ENCODE assay signal across 23 cellular contexts in genomic region chr1:55317673-55318072, GRCh38.
DNase-seq lines count a peak whose midpoint lies in the region; ATAC-seq, FAIRE-seq and TF ChIP-seq lines count a peak whose summit lies in the region.
"Had no signal": no experiment of that assay in that cellular context is flagged by ENCODE, and none has a peak within 500 bp of the region (broad histone marks: within the 10 kb centered on the region; RNA-seq: fewer than 3 reads in every experiment).

No MANE protein-coding gene starts in this region.

- H3K9me3 ChIP-seq in Loucy (ENCODE audit: insufficient read depth, low read depth, low read length) (no peaks in the 10 kb centered on the region), endodermal cell (ENCODE audit: control insufficient read depth, low read length) (no peaks in the 10 kb centered on the region), small intestine (ENCODE audit: control insufficient read depth, low read depth) (no peaks in the 10 kb centered on the region)
- H3K9me3 ChIP-seq: Peyer's patch, SJCRH30 had no signal

- no peaks in the 10 kb centered on the region for H4K20me1 ChIP-seq in Loucy (ENCODE audit: insufficient read depth, low read length, poor library complexity, severe bottlenecking)

- no peaks in the 10 kb centered on the region for H3F3A ChIP-seq in Loucy (ENCODE audit: low read depth)

- no peaks in the 10 kb centered on the region for H3K36me3 ChIP-seq in Loucy (ENCODE audit: insufficient read depth, low read length)
- H3K36me3 ChIP-seq in endodermal cell (ENCODE audit: control insufficient read depth, insufficient read depth, low read length), result no peaks in the 10 kb centered on the region
- H3K36me3 ChIP-seq in small intestine (ENCODE audit: control insufficient read depth in 2 of 2, insufficient read depth in 2 of 2, low read length in 2 of 2), result no peaks in the 10 kb centered on the region
- H3K36me3 ChIP-seq: Peyer's patch, SJCRH30 had no signal

- 0 out of 2 replicates have a peak overlapping the region, but pooled peaks have one; percentile 68 for H2AFZ ChIP-seq in Loucy (ENCODE audit: low read length)

- no peak overlapping the region for H3K4me3 ChIP-seq in Loucy (ENCODE audit: low read length, poor library complexity, severe bottlenecking)
- H3K4me3 ChIP-seq in endodermal cell (ENCODE audit: low read length), result no peak overlapping the region
- no peak overlapping the region for H3K4me3 ChIP-seq in small intestine (ENCODE audit: low read depth in 1 of 2, low read length in 2 of 2)
- H3K4me3 ChIP-seq: Peyer's patch, SJCRH30 had no signal

- H3K4me3 Mint-ChIP-seq in endodermal cell, result no peak overlapping the region
- H3K4me3 Mint-ChIP-seq in WTC11, result no peak overlapping the region
- H3K4me3 Mint-ChIP-seq: CD8-positive, alpha-beta T cell had no signal

- H3K27me3 Mint-ChIP-seq in endodermal cell (ENCODE audit: insufficient read depth), result peaks cover 3% of the 10 kb centered on the region
- no peaks in the 10 kb centered on the region for H3K27me3 Mint-ChIP-seq in WTC11 (ENCODE audit: low read depth)

- peak; percentile 28 for DNase-seq in HuH-7 (ENCODE audit: low spot score)
- peak; percentile 13 for DNase-seq in endodermal cell
- DNase-seq in small intestine, result peak; percentile 42
- no peak for DNase-seq in medulla oblongata (ENCODE audit: extremely low spot score)
- no peak for DNase-seq in activated CD4-positive, alpha-beta T cell treated with anti-CD3 and anti-CD28 coated beads for 48 hours
- no peak for DNase-seq in WTC11 (ENCODE audit: low spot score)
- DNase-seq: ACHN; Calu3; CD8-positive, alpha-beta T cell; DMS153; HCEC 1CT; MM.1S; NCI-H1048; NCI-H1417 treated with DMSO at 0.1 percent for 48 hours; NCI-H187; NCI-H2227 treated with DMSO at 0.1 percent for 48 hours; NCI-H510A; NCI-H774; Peyer's patch had no signal

- H3K27ac Mint-ChIP-seq in endodermal cell, result no peak overlapping the region
- no peak overlapping the region for H3K27ac Mint-ChIP-seq in WTC11
- H3K27ac Mint-ChIP-seq: CD8-positive, alpha-beta T cell had no signal

- ATAC-seq in WTC11, result no peak
- ATAC-seq: CD8-positive, alpha-beta T cell had no signal

- H3K9me3 Mint-ChIP-seq in endodermal cell, result no peaks in the 10 kb centered on the region
- H3K9me3 Mint-ChIP-seq in WTC11, result no peaks in the 10 kb centered on the region
- H3K9me3 Mint-ChIP-seq: CD8-positive, alpha-beta T cell had no signal

- H3K36me3 Mint-ChIP-seq in endodermal cell (ENCODE audit: low read depth) (no peaks in the 10 kb centered on the region), WTC11 (no peaks in the 10 kb centered on the region)
- H3K36me3 Mint-ChIP-seq: CD8-positive, alpha-beta T cell had no signal

- H3K9me2 ChIP-seq in Loucy (replicated peaks; ENCODE audit: low read depth, low read length), result no peaks in the 10 kb centered on the region

- POLR2A ChIA-PET in WTC11 (lab: Charles Lee), result no interaction called here

- peaks cover 20% of the 10 kb centered on the region for H3K4me1 Mint-ChIP-seq in endodermal cell
- peaks cover 7% of the 10 kb centered on the region for H3K4me1 Mint-ChIP-seq in WTC11

- FAIRE-seq in small intestine (lab: Jason Lieb, UNC), result no peak
- FAIRE-seq: G401.6, GM12892 had no signal

- no peak overlapping the region for H3K27ac ChIP-seq in endodermal cell (ENCODE audit: low read depth, low read length)
- no peak overlapping the region for H3K27ac ChIP-seq in small intestine (ENCODE audit: low read depth in 1 of 2, low read length in 1 of 2)
- H3K27ac ChIP-seq: Peyer's patch, SJCRH30 had no signal

- no peaks in the 10 kb centered on the region for H3K4me1 ChIP-seq in Loucy (ENCODE audit: insufficient read depth, low read length, poor library complexity, severe bottlenecking)
- peaks cover 4% of the 10 kb centered on the region for H3K4me1 ChIP-seq in endodermal cell (ENCODE audit: control insufficient read depth, insufficient read depth, low read length)
- H3K4me1 ChIP-seq in small intestine (ENCODE audit: control insufficient read depth in 2 of 2, insufficient read depth in 1 of 2, low read depth in 1 of 2, low read length in 1 of 2), result no peaks in the 10 kb centered on the region
- H3K4me1 ChIP-seq: Peyer's patch, SJCRH30 had no signal

- H3K9ac ChIP-seq in Loucy (ENCODE audit: low read depth, low read length, poor library complexity, severe bottlenecking) (no peak overlapping the region), endodermal cell (ENCODE audit: extremely low read depth, low read length, poor library complexity, severe bottlenecking) (no peak overlapping the region)

- no peaks in the 10 kb centered on the region for H3K79me2 ChIP-seq in Loucy (ENCODE audit: insufficient read depth, low read length)

- CTCF ChIA-PET in WTC11 (lab: Charles Lee), result interaction anchor here (1.3 to 3.0 kb wide), 5 partner anchors 20 to 174 kb away, joined by 4 to 15 read pairs (median 5); no protein-coding TSS in a partner anchor

- no peak overlapping the region for H3K4me2 ChIP-seq in Loucy (ENCODE audit: low read depth, low read length, poor library complexity, severe bottlenecking)

- TF ChIP-seq CTCF in Loucy (conservative IDR thresholded peaks at IDR 0.05; ENCODE audit: low read length), result no peak
- TF ChIP-seq CTCF in endodermal cell (conservative IDR thresholded peaks at IDR 0.05), result no peak
- TF ChIP-seq CTCF in WTC11 (IDR thresholded peaks at IDR 0.05), result no peak

- 94 to 100% methylated on average over 3 of the region's 3 CpGs for WGBS in endodermal cell (ENCODE audit: insufficient coverage in 1 of 2, insufficient read length in 1 of 2), 2 experiments
- 20 to 56% (median 31%) methylated on average over 3 of the region's 3 CpGs for WGBS in small intestine, 3 donors

- H3K27me3 ChIP-seq in Loucy (ENCODE audit: insufficient read depth, low read length, poor library complexity, severe bottlenecking) (no peaks in the 10 kb centered on the region), endodermal cell (ENCODE audit: control insufficient read depth, insufficient read depth, low read length, poor library complexity, severe bottlenecking) (no peaks in the 10 kb centered on the region), small intestine (ENCODE audit: control insufficient read depth in 2 of 2, insufficient read depth in 2 of 2, low read length in 2 of 2) (no peaks in the 10 kb centered on the region)
- H3K27me3 ChIP-seq: Peyer's patch had no signal

TF ChIP-seq in WTC11, 78 proteins besides CTCF, POLR2A, EP300 and RAD21 (continues in another document):
- no peak for TF ChIP-seq CDX4 (CRISPR knock-in tag; IDR thresholded peaks at IDR 0.05; ENCODE audit: borderline replicate concordance)
- TF ChIP-seq EMX1 (CRISPR knock-in tag; IDR thresholded peaks at IDR 0.05), result no peak
- TF ChIP-seq ZNF532 (CRISPR knock-in tag; IDR thresholded peaks at IDR 0.05; ENCODE audit: borderline replicate concordance), result no peak
- TF ChIP-seq ATF6 (CRISPR knock-in tag; IDR thresholded peaks at IDR 0.05), result no peak

Comparison
In these comparisons a context has a peak if more than half of its experiments do, and no peak if none do; other contexts are left out.
1. DNase-seq: peak in HuH-7 (single experiment), endodermal cell (single experiment) and small intestine (single experiment); none in medulla oblongata (single experiment), activated CD4-positive, alpha-beta T cell treated with anti-CD3 and anti-CD28 coated beads for 48 hours (single experiment) and WTC11 (single experiment).